1 cellular context compared by ENCODE assay signal in genomic region chr1:51506537-51506936, GRCh38.
A peak's percentile ranks its signal among the peaks of the same experiment; 100 is the strongest.
TF ChIP-seq lines count a peak whose summit lies in the region.

No MANE protein-coding gene starts in this region.

TF ChIP-seq in K562, 482 proteins besides CTCF, POLR2A, EP300 and RAD21 (continued from another document):
- TF ChIP-seq ZNF280A (IDR thresholded peaks at IDR 0.05; ENCODE audit: low read depth, partially characterized antibody) (no peak), BHLHE40 (IDR thresholded peaks at IDR 0.05; ENCODE audit: low read length) (no peak), ZNF384 (IDR thresholded peaks at IDR 0.05; ENCODE audit: low read depth, low read length) (peak; percentile 65), ZNF589 (CRISPR knock-in tag; IDR thresholded peaks at IDR 0.05; ENCODE audit: low read depth) (no peak)
- TF ChIP-seq, protein P1, sequence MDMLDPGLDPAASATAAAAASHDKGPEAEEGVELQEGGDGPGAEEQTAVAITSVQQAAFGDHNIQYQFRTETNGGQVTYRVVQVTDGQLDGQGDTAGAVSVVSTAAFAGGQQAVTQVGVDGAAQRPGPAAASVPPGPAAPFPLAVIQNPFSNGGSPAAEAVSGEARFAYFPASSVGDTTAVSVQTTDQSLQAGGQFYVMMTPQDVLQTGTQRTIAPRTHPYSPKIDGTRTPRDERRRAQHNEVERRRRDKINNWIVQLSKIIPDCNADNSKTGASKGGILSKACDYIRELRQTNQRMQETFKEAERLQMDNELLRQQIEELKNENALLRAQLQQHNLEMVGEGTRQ (CRISPR knock-in tag; IDR thresholded peaks at IDR 0.05), result no peak
